ENCODE assay signal across 8 cellular contexts in the genomic region with DNA sequence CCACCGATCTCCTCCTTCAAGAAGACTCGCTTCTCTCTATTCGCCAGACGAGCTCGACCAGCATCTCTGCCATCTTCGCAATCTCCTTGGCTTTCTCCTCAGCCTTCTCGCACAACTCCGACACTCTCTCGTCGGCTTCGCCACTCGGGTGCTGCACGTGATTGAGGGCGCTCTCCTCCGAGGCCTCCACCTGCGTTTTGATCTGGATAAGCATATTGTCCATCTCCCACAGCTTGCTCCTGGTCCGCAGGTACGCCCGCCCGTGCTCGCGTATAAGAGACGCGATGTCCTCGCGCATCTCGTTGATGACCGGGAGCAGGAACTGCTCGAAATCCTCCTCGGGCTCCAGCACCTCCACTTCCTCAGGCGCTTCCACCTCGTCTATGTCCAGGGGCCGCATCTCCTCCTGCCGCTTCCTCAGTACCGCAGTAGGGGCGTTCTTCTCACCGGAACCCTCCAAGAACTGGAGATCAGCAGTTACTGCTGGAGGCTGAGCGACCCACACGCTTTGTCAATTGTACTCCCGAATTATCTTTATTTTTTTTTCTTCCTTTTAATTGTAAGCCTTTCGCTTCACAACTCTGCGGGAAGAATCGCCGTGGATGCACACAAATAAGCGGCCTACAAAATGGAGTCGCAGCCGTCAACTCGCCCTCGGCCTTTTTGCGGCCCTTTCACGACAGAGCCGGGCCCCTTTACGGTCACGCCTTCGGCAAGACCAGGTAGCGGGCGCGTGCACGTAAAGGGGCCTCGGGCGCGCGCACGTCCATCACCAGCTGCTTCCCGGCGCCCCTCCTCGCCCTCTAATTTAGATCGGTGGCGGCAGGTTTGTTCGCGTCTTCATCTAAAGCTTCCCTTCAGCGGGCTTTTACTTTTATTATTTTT. TPM values are rescaled to one million over a fixed set of nuclear protein-coding genes. Genes with fewer than 3 reads are reported as not detected.
DNase-seq lines count a peak whose midpoint lies in the region; ATAC-seq and TF ChIP-seq lines count a peak whose summit lies in the region.

MRFAP1L1 (minus strand) TSS at position 636 of the 885 bp plus-strand sequence; CDS start at position 400, 236 bp downstream.

- TF ChIP-seq CTCF in GM12875 (IDR thresholded peaks at IDR 0.05; ENCODE audit: borderline replicate concordance, insufficient read depth, low read depth, low read length) (no peak), left ventricle myocardium inferior (IDR thresholded peaks at IDR 0.05; ENCODE audit: borderline replicate concordance) (peak; percentile 30), progenitor cell of endocrine pancreas (IDR thresholded peaks at IDR 0.05; ENCODE audit: unreplicated experiment) (peak; percentile 22), upper lobe of right lung (IDR thresholded peaks at IDR 0.05) (peak; percentile 18)

- no peaks in the 10 kb centered on the region for H3K27me3 Mint-ChIP-seq in T-helper 17 cell
- H3K27me3 Mint-ChIP-seq in progenitor cell of endocrine pancreas: peaks cover 14% of the 10 kb centered on the region

- peak; percentile 56 for ATAC-seq in HG02870 (IDR thresholded peaks at IDR 0.05; ENCODE audit: unreplicated experiment)
- ATAC-seq in T-helper 17 cell: peak; percentile 89
- peak; percentile 99 for ATAC-seq in upper lobe of right lung

- no peaks in the 10 kb centered on the region for H3K27me3 ChIP-seq in left ventricle myocardium inferior (ENCODE audit: low read depth)
- no peaks in the 10 kb centered on the region for H3K27me3 ChIP-seq in upper lobe of right lung

- peak within 1 kb of the TSS; percentile 93 for H3K27ac ChIP-seq in left ventricle myocardium inferior (replicated peaks)
- H3K27ac ChIP-seq in upper lobe of right lung: peak within 1 kb of the TSS; percentile 86

- H3K4me1 ChIP-seq in left ventricle myocardium inferior (peaks cover 60% of the 10 kb centered on the region), upper lobe of right lung (peaks cover 29% of the 10 kb centered on the region)

- H3K9me3 ChIP-seq in T-helper 17 cell (ENCODE audit: control insufficient read depth, low read length, poor library complexity, severe bottlenecking) (no peaks in the 10 kb centered on the region), left ventricle myocardium inferior (replicated peaks) (no peaks in the 10 kb centered on the region), upper lobe of right lung (no peaks in the 10 kb centered on the region)

- H3K27ac Mint-ChIP-seq in T-helper 17 cell (peak within 1 kb of the TSS; percentile 100), progenitor cell of endocrine pancreas (peak within 1 kb of the TSS; percentile 98)

- peaks cover 23% of the 10 kb centered on the region for H3K36me3 ChIP-seq in left ventricle myocardium inferior
- H3K36me3 ChIP-seq in upper lobe of right lung: no peaks in the 10 kb centered on the region

- DNase-seq in NCI-H1694 treated with DMSO at 0.1 percent for 48 hours (lab: John Stamatoyannopoulos, UW): peak; percentile 88
- peak; percentile 95 to 96 (median 95) for DNase-seq in T-helper 17 cell
- peak; percentile 49 to 96 (median 88) for DNase-seq in amygdala (lab: John Stamatoyannopoulos, UW)
- DNase-seq in left ventricle myocardium inferior: peak; percentile 98
- DNase-seq in progenitor cell of endocrine pancreas (ENCODE audit: low spot score, unreplicated experiment): peak; percentile 94
- peak; percentile 98 for DNase-seq in upper lobe of right lung

- H3K36me3 Mint-ChIP-seq in T-helper 17 cell (ENCODE audit: low read depth): peaks cover 24% of the 10 kb centered on the region
- H3K36me3 Mint-ChIP-seq in progenitor cell of endocrine pancreas (ENCODE audit: insufficient read depth): peaks cover 37% of the 10 kb centered on the region

- H3K4me1 Mint-ChIP-seq in T-helper 17 cell (peaks cover 47% of the 10 kb centered on the region), progenitor cell of endocrine pancreas (ENCODE audit: low read depth) (peaks cover 24% of the 10 kb centered on the region)

- peak within 1 kb of the TSS; percentile 62 for H3K4me3 ChIP-seq in GM12875 (ENCODE audit: low read depth, low read length)
- peak within 1 kb of the TSS; percentile 99 for H3K4me3 ChIP-seq in left ventricle myocardium inferior
- H3K4me3 ChIP-seq in upper lobe of right lung: peak within 1 kb of the TSS; percentile 98

- peaks cover 13% of the 10 kb centered on the region for H3K9me3 Mint-ChIP-seq in progenitor cell of endocrine pancreas (ENCODE audit: low read depth)

- peak within 1 kb of the TSS; percentile 99 for H3K4me3 Mint-ChIP-seq in T-helper 17 cell
- H3K4me3 Mint-ChIP-seq in progenitor cell of endocrine pancreas (ENCODE audit: low read depth): peak within 1 kb of the TSS; percentile 94

- intact Hi-C loops in left ventricle myocardium inferior (cut with micrococcal nuclease): loop anchor here (2.0 kb wide), 1 partner anchor 67 kb away; no protein-coding TSS in a partner anchor
- intact Hi-C loops in upper lobe of right lung (cut with DNase I): no loop called here

RNA-seq across cellular contexts. Expression of gene MRFAP1L1, which starts in this region (rescaled TPM):
- 10 to 100 TPM; 29.3 to 33.0 TPM for total RNA-seq in T-helper 17 cell
- 41.5 TPM for total RNA-seq in left ventricle myocardium inferior
- total RNA-seq in progenitor cell of endocrine pancreas: 64.9 and 69.3 TPM in 2 replicates
- 46.6 TPM for total RNA-seq in upper lobe of right lung

Comparison
In these comparisons a context has a peak if more than half of its experiments do, and no peak if none do; other contexts are left out.
1. Peak in every context shown above with its lines: DNase-seq, ATAC-seq, H3K4me3 ChIP-seq and H3K27ac ChIP-seq.